ENCODE assay signal across 8 cellular contexts in the genomic region with DNA sequence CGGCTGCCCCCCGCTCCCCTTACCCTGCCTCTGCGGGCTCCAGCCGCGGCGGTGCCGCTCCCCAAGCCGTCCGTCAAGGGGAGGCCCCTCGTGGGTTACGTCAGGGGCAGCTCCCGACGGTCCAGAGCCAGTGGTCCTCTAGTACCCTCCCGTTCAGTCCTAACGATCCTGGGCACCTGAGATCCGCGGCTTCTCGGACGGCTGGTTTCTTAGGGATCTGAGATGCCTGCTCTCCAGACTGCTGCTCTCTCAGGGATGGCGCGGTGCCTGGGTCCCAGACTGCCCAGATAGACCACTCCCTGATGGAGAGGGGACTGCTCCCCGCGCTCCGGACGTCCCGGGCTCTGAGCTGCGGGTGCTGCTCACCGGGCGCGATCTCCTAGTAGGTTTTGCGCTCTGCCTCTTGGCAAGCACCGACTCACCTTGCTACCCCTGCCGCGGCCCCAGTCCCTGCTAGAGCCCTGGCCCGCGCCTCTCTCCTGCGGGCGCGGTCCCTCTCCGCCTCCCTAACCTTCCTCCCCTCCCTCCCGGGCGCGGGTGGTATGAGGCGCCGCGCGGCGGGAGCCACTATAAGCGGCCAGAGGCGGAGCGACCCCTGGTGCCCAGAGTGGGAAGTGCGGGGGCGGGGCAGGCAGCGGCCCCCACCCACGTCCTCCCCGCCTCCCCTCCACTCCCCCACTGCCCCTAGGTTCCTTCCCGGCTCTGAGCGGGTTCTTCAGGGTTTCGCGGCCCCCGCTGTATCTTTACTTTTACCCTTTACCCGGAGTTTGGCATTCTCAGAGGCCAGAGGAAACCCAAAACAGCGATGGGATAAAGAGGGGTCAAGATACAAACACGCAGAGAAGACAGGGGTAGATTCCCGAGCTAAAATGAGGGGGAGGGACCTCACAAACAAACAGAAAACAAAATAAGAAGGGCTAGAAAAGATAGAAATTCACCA. TPM values are rescaled to one million over a fixed set of nuclear protein-coding genes. Genes with fewer than 3 reads are reported as not detected.
DNase-seq lines count a peak whose midpoint lies in the region; ATAC-seq and TF ChIP-seq lines count a peak whose summit lies in the region.

A gene (minus strand): TSS at position 544 of the 940 bp plus-strand sequence. CDS start 711 bp downstream, outside the sequence.

- H3K9me3 ChIP-seq in colonic mucosa = no peaks in the 10 kb centered on the region
- H3K9me3 ChIP-seq in left lung = no peaks in the 10 kb centered on the region

- H3K4me1 ChIP-seq in colonic mucosa (peaks cover 6% of the 10 kb centered on the region), left lung (peaks cover 7 to 32% of the 10 kb centered on the region in 2 donors)

- peak within 1 kb of the TSS in 1 of 2 donors; percentile 64 for H3K9ac ChIP-seq in colonic mucosa (ENCODE audit: low read depth in 2 of 2, low read length in 2 of 2)

- TF ChIP-seq CTCF in colonic mucosa (IDR thresholded peaks at IDR 0.05) = peak; percentile 97
- TF ChIP-seq CTCF in left lung (IDR thresholded peaks at IDR 0.05) = peak; percentile 98

- H3K27me3 ChIP-seq in colonic mucosa (peaks cover 39% of the 10 kb centered on the region), left lung (peaks cover 53 to 98% of the 10 kb centered on the region in 2 donors)

- H3K4me3 ChIP-seq in colonic mucosa = peak within 1 kb of the TSS; percentile 29
- H3K4me3 ChIP-seq in left lung = peak within 1 kb of the TSS; percentile 10 to 29

- intact Hi-C loops in colonic mucosa (cut with DNase I) (no loop called here), left lung (cut with DNase I) (no loop called here)

- H3K36me3 ChIP-seq in colonic mucosa = no peaks in the 10 kb centered on the region
- no peaks in the 10 kb centered on the region for H3K36me3 ChIP-seq in left lung

- H3K27ac ChIP-seq in colonic mucosa (no peak within 1 kb of the TSS), left lung (no peak within 1 kb of the TSS)

- DNase-seq in ELF-1 (ENCODE audit: low read depth, low spot score) (peak; percentile 92), NCI-H446 (lab: John Stamatoyannopoulos, UW) (peak; percentile 70 to 85), colonic mucosa (peak; percentile 88), left lung (peak; percentile 80 to 96)
- peak; percentile 91 for DNase-seq in activated CD4-positive, alpha-beta T cell treated with anti-CD3 and anti-CD28 coated beads for 48 hours
- peak; percentile 91 to 92 for DNase-seq in stimulated activated CD4-positive, alpha-beta T cell treated with anti-CD3 and anti-CD28 coated beads, Interleukin-2, amount 100 ng/mL, for 48 hours

- ATAC-seq in HG02852 (IDR thresholded peaks at IDR 0.05; ENCODE audit: unreplicated experiment) (peak; percentile 71), left lung (peak; percentile 95), GM19328 (IDR thresholded peaks at IDR 0.05; ENCODE audit: unreplicated experiment) (no peak)

RNA-seq across cellular contexts. Expression of the gene that starts here (rescaled TPM):
- total RNA-seq in colonic mucosa (not detected), left lung (not detected)

Comparison
In these comparisons a context has a peak if more than half of its experiments do, and no peak if none do; other contexts are left out.
1. Peak in DNase-seq and H3K4me3 ChIP-seq in colonic mucosa; RNA of the gene not detected or under 1 TPM.
2. Peak in DNase-seq, ATAC-seq and H3K4me3 ChIP-seq in left lung; RNA of the gene not detected or under 1 TPM.